ENCODE assay signal across 21 cellular contexts in genomic region chr15:37087050-37087691, GRCh38. TPM values are rescaled to one million over a fixed set of nuclear protein-coding genes. Genes with fewer than 3 reads are reported as not detected.
DNase-seq lines count a peak whose midpoint lies in the region; ATAC-seq, FAIRE-seq and TF ChIP-seq lines count a peak whose summit lies in the region.
"Had no signal": no experiment of that assay in that cellular context is flagged by ENCODE, and none has a peak within 500 bp of the region (broad histone marks: within the 10 kb centered on the region; RNA-seq: fewer than 3 reads in every experiment).

No MANE protein-coding gene starts in this region.

- H3K36me3 Mint-ChIP-seq in activated CD8-positive, alpha-beta memory T cell treated with anti-CD3 and anti-CD28 coated beads, Interleukin-2, amount 10 ng/mL, durations not matched to agents 7 days and 5 days, result no peaks in the 10 kb centered on the region
- H3K36me3 Mint-ChIP-seq: activated naive CD4-positive, alpha-beta T cell treated with anti-CD3 and anti-CD28 coated beads, Interleukin-2, amount 10 ng/mL, durations not matched to agents 7 days and 5 days; CD4-positive, CD25-positive, alpha-beta regulatory T cell; memory B cell had no signal

- TF ChIP-seq EP300 in sigmoid colon (IDR thresholded peaks at IDR 0.05), result no peak

- no peaks in the 10 kb centered on the region for H3K9me3 ChIP-seq in keratinocyte (ENCODE audit: control insufficient read depth, low read depth, low read length)
- no peaks in the 10 kb centered on the region for H3K9me3 ChIP-seq in sigmoid colon
- H3K9me3 ChIP-seq: gastrocnemius medialis, pancreas had no signal

- TF ChIP-seq CTCF in keratinocyte (optimal IDR thresholded peaks at IDR 0.05 in 1 of 3, IDR thresholded peaks at IDR 0.05 in 1 of 3, conservative IDR thresholded peaks at IDR 0.05 in 1 of 3; ENCODE audit: extremely low read depth in 1 of 3, insufficient read depth in 2 of 3, low read length in 3 of 3), result no peak
- no peak for TF ChIP-seq CTCF in sigmoid colon (IDR thresholded peaks at IDR 0.05)

- H3K27me3 Mint-ChIP-seq in activated CD8-positive, alpha-beta memory T cell treated with anti-CD3 and anti-CD28 coated beads, Interleukin-2, amount 10 ng/mL, durations not matched to agents 7 days and 5 days, result peaks cover 16% of the 10 kb centered on the region
- H3K27me3 Mint-ChIP-seq: activated naive CD4-positive, alpha-beta T cell treated with anti-CD3 and anti-CD28 coated beads, Interleukin-2, amount 10 ng/mL, durations not matched to agents 7 days and 5 days had no signal

- intact Hi-C loops in sigmoid colon (cut with DNase I), result no loop called here

- H3K27ac ChIP-seq in keratinocyte (ENCODE audit: control insufficient read depth, insufficient read depth, low read length) (no peak overlapping the region), sigmoid colon (peak overlapping the region; percentile 50 to 97 (median 74))
- H3K27ac ChIP-seq: gastrocnemius medialis, PC-9 had no signal

- ATAC-seq in activated CD8-positive, alpha-beta memory T cell treated with anti-CD3 and anti-CD28 coated beads, Interleukin-2, amount 10 ng/mL, durations not matched to agents 7 days and 5 days, result no peak
- no peak for ATAC-seq in GM21423 (IDR thresholded peaks at IDR 0.05; ENCODE audit: unreplicated experiment)
- no peak for ATAC-seq in GM21717 (IDR thresholded peaks at IDR 0.05; ENCODE audit: unreplicated experiment)
- ATAC-seq: activated T-cell treated with anti-CD3 and anti-CD28 coated beads, Interleukin-2, amount 50 U/mL, for 72 hours; gastrocnemius medialis; naive thymus-derived CD8-positive, alpha-beta T cell had no signal

- no peaks in the 10 kb centered on the region for H3K79me2 ChIP-seq in keratinocyte (ENCODE audit: control insufficient read depth, insufficient read depth, low read length)

- peaks cover 10% of the 10 kb centered on the region for H3K4me1 ChIP-seq in keratinocyte (ENCODE audit: control insufficient read depth, extremely low read depth, insufficient read depth, low read length)
- peaks cover 0 to 97% (median 66%) of the 10 kb centered on the region in 4 donors for H3K4me1 ChIP-seq in sigmoid colon
- H3K4me1 ChIP-seq: gastrocnemius medialis had no signal

- no peaks in the 10 kb centered on the region for H3K9me1 ChIP-seq in keratinocyte (ENCODE audit: control insufficient read depth, extremely low read depth, insufficient read depth, low read length)

- no peaks in the 10 kb centered on the region for H4K20me1 ChIP-seq in keratinocyte (ENCODE audit: control insufficient read depth, extremely low read depth, insufficient read depth, low read length)

- peak; percentile 88 for DNase-seq in NCI-H69 (lab: John Stamatoyannopoulos, UW)
- peak; percentile 19 for DNase-seq in astrocyte of the hippocampus (ENCODE audit: low read depth, low spot score)
- DNase-seq in keratinocyte (ENCODE audit: low read depth, low spot score), result no peak
- DNase-seq in sigmoid colon, result no peak
- no peak for DNase-seq in activated CD8-positive, alpha-beta memory T cell treated with anti-CD3 and anti-CD28 coated beads, Interleukin-2, amount 10 ng/mL, durations not matched to agents 7 days and 5 days
- DNase-seq: activated CD8-positive, alpha-beta memory T cell treated with anti-CD3 and anti-CD28 coated beads for 24 hours; activated naive CD4-positive, alpha-beta T cell treated with anti-CD3 and anti-CD28 coated beads, Interleukin-2, amount 10 ng/mL, durations not matched to agents 7 days and 5 days; activated T-cell treated with anti-CD3 and anti-CD28 coated beads, Interleukin-2, amount 50 U/mL, for 72 hours; CD4-positive, CD25-positive, alpha-beta regulatory T cell; erythroblast; gastrocnemius medialis; H7; naive thymus-derived CD8-positive, alpha-beta T cell; NCI-H2227 treated with DMSO at 0.1 percent for 48 hours; NCI-H748 treated with DMSO at 0.1 percent for 48 hours; pancreas; PC-9 had no signal

- no peak overlapping the region for H3K4me3 Mint-ChIP-seq in activated CD8-positive, alpha-beta memory T cell treated with anti-CD3 and anti-CD28 coated beads, Interleukin-2, amount 10 ng/mL, durations not matched to agents 7 days and 5 days
- H3K4me3 Mint-ChIP-seq: activated naive CD4-positive, alpha-beta T cell treated with anti-CD3 and anti-CD28 coated beads, Interleukin-2, amount 10 ng/mL, durations not matched to agents 7 days and 5 days; activated T-cell treated with anti-CD3 and anti-CD28 coated beads, Interleukin-2, amount 50 U/mL, for 72 hours; CD4-positive, CD25-positive, alpha-beta regulatory T cell; memory B cell; naive thymus-derived CD8-positive, alpha-beta T cell had no signal

- H3K36me3 ChIP-seq in keratinocyte (ENCODE audit: control insufficient read depth in 2 of 2, extremely low read depth in 1 of 2, insufficient read depth in 2 of 2, low read length in 2 of 2), result peaks cover 2 to 4% of the 10 kb centered on the region in 2 experiments
- H3K36me3 ChIP-seq in sigmoid colon, result peaks cover 0 to 35% (median 4%) of the 10 kb centered on the region in 4 donors
- H3K36me3 ChIP-seq: gastrocnemius medialis had no signal

- FAIRE-seq in keratinocyte (lab: Jason Lieb, UNC), result peak; percentile 83
- FAIRE-seq: pancreas had no signal

- H3K9ac ChIP-seq in keratinocyte (ENCODE audit: control insufficient read depth, extremely low read depth, insufficient read depth, low read length), result no peak overlapping the region

- CTCF ChIA-PET in activated CD8-positive, alpha-beta memory T cell treated with anti-CD3 and anti-CD28 coated beads, Interleukin-2, amount 10 ng/mL, durations not matched to agents 7 days and 5 days (lab: Charles Lee), result no interaction called here

- no peaks in the 10 kb centered on the region for H3K9me3 Mint-ChIP-seq in activated CD8-positive, alpha-beta memory T cell treated with anti-CD3 and anti-CD28 coated beads, Interleukin-2, amount 10 ng/mL, durations not matched to agents 7 days and 5 days (ENCODE audit: low read depth)
- H3K9me3 Mint-ChIP-seq: activated naive CD4-positive, alpha-beta T cell treated with anti-CD3 and anti-CD28 coated beads, Interleukin-2, amount 10 ng/mL, durations not matched to agents 7 days and 5 days; activated T-cell treated with anti-CD3 and anti-CD28 coated beads, Interleukin-2, amount 50 U/mL, for 72 hours; CD4-positive, CD25-positive, alpha-beta regulatory T cell; memory B cell had no signal

- H3K27ac Mint-ChIP-seq in activated CD8-positive, alpha-beta memory T cell treated with anti-CD3 and anti-CD28 coated beads, Interleukin-2, amount 10 ng/mL, durations not matched to agents 7 days and 5 days, result no peak overlapping the region
- H3K27ac Mint-ChIP-seq: activated naive CD4-positive, alpha-beta T cell treated with anti-CD3 and anti-CD28 coated beads, Interleukin-2, amount 10 ng/mL, durations not matched to agents 7 days and 5 days; activated T-cell treated with anti-CD3 and anti-CD28 coated beads, Interleukin-2, amount 50 U/mL, for 72 hours; CD4-positive, CD25-positive, alpha-beta regulatory T cell; memory B cell; naive thymus-derived CD8-positive, alpha-beta T cell had no signal

- H2AFZ ChIP-seq in keratinocyte (ENCODE audit: control insufficient read depth, low read length), result no peak overlapping the region
- H2AFZ ChIP-seq: PC-9 had no signal

- H3K4me2 ChIP-seq in keratinocyte (ENCODE audit: control insufficient read depth, extremely low read depth, insufficient read depth, low read depth, low read length), result peak overlapping the region; percentile 49
- H3K4me2 ChIP-seq: PC-9 had no signal

- H3K27me3 ChIP-seq in keratinocyte (ENCODE audit: control insufficient read depth, extremely low read depth, insufficient read depth, low read length) (no peaks in the 10 kb centered on the region), sigmoid colon (no peaks in the 10 kb centered on the region)
- H3K27me3 ChIP-seq: pancreas had no signal

- WGBS in sigmoid colon, 2 donors, result 85 to 90% methylated on average over 7 of the region's 7 CpGs

- dilution Hi-C loops in keratinocyte (cut with MboI; ENCODE audit: extremely low pct_ligation_motif_present, low sequenced_read_pairs), result no loop called here

- no peak for TF ChIP-seq POLR2A in sigmoid colon (IDR thresholded peaks at IDR 0.05)

- no peaks in the 10 kb centered on the region for H3K4me1 Mint-ChIP-seq in activated CD8-positive, alpha-beta memory T cell treated with anti-CD3 and anti-CD28 coated beads, Interleukin-2, amount 10 ng/mL, durations not matched to agents 7 days and 5 days
- H3K4me1 Mint-ChIP-seq: activated naive CD4-positive, alpha-beta T cell treated with anti-CD3 and anti-CD28 coated beads, Interleukin-2, amount 10 ng/mL, durations not matched to agents 7 days and 5 days; CD4-positive, CD25-positive, alpha-beta regulatory T cell; naive thymus-derived CD8-positive, alpha-beta T cell had no signal

- H3K4me3 ChIP-seq in keratinocyte (ENCODE audit: control insufficient read depth in 2 of 3, extremely low read depth in 1 of 3, insufficient read depth in 2 of 3, low read depth in 1 of 3, low read length in 3 of 3) (no peak overlapping the region), sigmoid colon (no peak overlapping the region)
- H3K4me3 ChIP-seq: gastrocnemius medialis, pancreas, PC-9 had no signal

RNA-seq across cellular contexts. Expression of gene MEIS2, which starts 13.2 kb away (rescaled TPM):
- polyA plus RNA-seq in keratinocyte (8.3 to 11.4 TPM (median 11.3 TPM) in 3 replicates), sigmoid colon (1 to 10 TPM; 1.4 to 8.5 (median 4.2) TPM)
- polyA plus RNA-seq in keratinocyte (2011; ENCODE audit: low read depth), result 6.3 TPM
- polyA plus RNA-seq in keratinocyte (2011; cell fraction: cytosol; rRNA removed), result 8.9 and 10.4 TPM in 2 replicates
- 21.1 and 29.0 TPM in 2 replicates for polyA plus RNA-seq in keratinocyte (2011; cell fraction: nucleus; rRNA removed)
- 4.4 and 10.9 TPM in 2 replicates for polyA plus RNA-seq in keratinocyte (2012; ENCODE audit: low replicate concordance)
- 11.2 to 31.2 TPM (median 25.9 TPM) in 3 replicates for polyA minus RNA-seq in keratinocyte
- 3.3 TPM for polyA minus RNA-seq in keratinocyte (2011; cell fraction: cytosol; rRNA and poly(A)+ RNA removed)
- polyA minus RNA-seq in keratinocyte (2011; cell fraction: nucleus; rRNA and poly(A)+ RNA removed), result 16.4 and 29.4 TPM in 2 replicates
- total RNA-seq in sigmoid colon, result 100 to 1,000 TPM in 1 of 4 donors, 10 to 100 TPM in 3; 76.0 to 154 (median 85.1) TPM
- total RNA-seq in activated CD8-positive, alpha-beta memory T cell treated with anti-CD3 and anti-CD28 coated beads, Interleukin-2, amount 10 ng/mL, durations not matched to agents 7 days and 5 days, result under 1 TPM in 1 of 2 experiments, not detected in 1; 0.07 TPM
- total RNA-seq: CD4-positive, CD25-positive, alpha-beta regulatory T cell; naive thymus-derived CD8-positive, alpha-beta T cell; T-helper 1 cell treated with Interleukin-12 subunit alpha and Interleukin-12 subunit beta and Interleukin-4 antibody, amounts not matched to agents 30 ng/mL and 1 ng/mL, for 36 hours had no signal
- polyA plus RNA-seq: CD4-positive, CD25-positive, alpha-beta regulatory T cell; naive thymus-derived CD8-positive, alpha-beta T cell had no signal

Comparison
In these comparisons a context has a peak if more than half of its experiments do, and no peak if none do; other contexts are left out.
1. DNase-seq: peak in NCI-H69 (single experiment) and astrocyte of the hippocampus (single experiment); none in keratinocyte (single experiment), sigmoid colon (single experiment) and activated CD8-positive, alpha-beta memory T cell treated with anti-CD3 and anti-CD28 coated beads, Interleukin-2, amount 10 ng/mL, durations not matched to agents 7 days and 5 days (single experiment).
2. RNA of gene MEIS2, which starts 13.2 kb away (total RNA-seq): 76.0 to 154 TPM in sigmoid colon; 0.07 TPM in activated CD8-positive, alpha-beta memory T cell treated with anti-CD3 and anti-CD28 coated beads, Interleukin-2, amount 10 ng/mL, durations not matched to agents 7 days and 5 days; every median in the first group is over 10 times any median in the second.